ENCODE assay signal across 10 cellular contexts in genomic region chr6:53042112-53042511, GRCh38. TPM values are rescaled to one million over a fixed set of nuclear protein-coding genes. Genes with fewer than 3 reads are reported as not detected.
DNase-seq lines count a peak whose midpoint lies in the region; ATAC-seq and TF ChIP-seq lines count a peak whose summit lies in the region.
"Had no signal": no experiment of that assay in that cellular context is flagged by ENCODE, and none has a peak within 500 bp of the region (broad histone marks: within the 10 kb centered on the region; RNA-seq: fewer than 3 reads in every experiment).

No MANE protein-coding gene starts in this region.

- no peak overlapping the region for H3K4me3 ChIP-seq in choroid plexus epithelial cell (ENCODE audit: low read depth, low read length)

- TF ChIP-seq CTCF in AG09319 (IDR thresholded peaks at IDR 0.05; ENCODE audit: low read depth, low read length) (no peak), choroid plexus epithelial cell (conservative IDR thresholded peaks at IDR 0.05; ENCODE audit: low read depth, low read length) (no peak)

- ATAC-seq in HG02571 (IDR thresholded peaks at IDR 0.05; ENCODE audit: unreplicated experiment), result no peak
- ATAC-seq in HG03457 (IDR thresholded peaks at IDR 0.05; ENCODE audit: unreplicated experiment), result no peak
- no peak for ATAC-seq in GM21619 (IDR thresholded peaks at IDR 0.05; ENCODE audit: unreplicated experiment)
- ATAC-seq in activated CD4-positive, CD25-positive, alpha-beta regulatory T cell treated with anti-CD3 and anti-CD28 coated beads, Interleukin-2, amount 50 U/mL, for 24 hours, result no peak

- peak; percentile 78 for DNase-seq in AG09319 (ENCODE audit: extremely low read depth, low read depth)
- peak; percentile 78 for DNase-seq in NCI-H226
- peak; percentile 84 for DNase-seq in choroid plexus epithelial cell (ENCODE audit: low read depth)
- DNase-seq in lung microvascular endothelial cell (ENCODE audit: low read depth in 2 of 2), result peak; percentile 20 to 62
- DNase-seq: activated effector memory CD4-positive, alpha-beta T cell treated with anti-CD3 and anti-CD28 coated beads, Interleukin-2, amount 50 U/mL, for 16 hours; NCI-H446 treated with DMSO at 0.1 percent for 48 hours had no signal

RNA-seq across cellular contexts. Expression of gene CILK1, which starts 19.5 kb away (rescaled TPM):
- total RNA-seq in lung microvascular endothelial cell, result 3.3 and 3.8 TPM in 2 replicates

RNA-seq across cellular contexts. Expression of gene FBXO9, which starts 23.1 kb away (rescaled TPM):
- 19.4 and 25.2 TPM in 2 replicates for total RNA-seq in lung microvascular endothelial cell

RNA-seq across cellular contexts. Expression of gene GSTA4, which starts 47.0 kb away (rescaled TPM):
- 9.7 and 14.4 TPM in 2 replicates for total RNA-seq in lung microvascular endothelial cell
